In the genomic region with DNA sequence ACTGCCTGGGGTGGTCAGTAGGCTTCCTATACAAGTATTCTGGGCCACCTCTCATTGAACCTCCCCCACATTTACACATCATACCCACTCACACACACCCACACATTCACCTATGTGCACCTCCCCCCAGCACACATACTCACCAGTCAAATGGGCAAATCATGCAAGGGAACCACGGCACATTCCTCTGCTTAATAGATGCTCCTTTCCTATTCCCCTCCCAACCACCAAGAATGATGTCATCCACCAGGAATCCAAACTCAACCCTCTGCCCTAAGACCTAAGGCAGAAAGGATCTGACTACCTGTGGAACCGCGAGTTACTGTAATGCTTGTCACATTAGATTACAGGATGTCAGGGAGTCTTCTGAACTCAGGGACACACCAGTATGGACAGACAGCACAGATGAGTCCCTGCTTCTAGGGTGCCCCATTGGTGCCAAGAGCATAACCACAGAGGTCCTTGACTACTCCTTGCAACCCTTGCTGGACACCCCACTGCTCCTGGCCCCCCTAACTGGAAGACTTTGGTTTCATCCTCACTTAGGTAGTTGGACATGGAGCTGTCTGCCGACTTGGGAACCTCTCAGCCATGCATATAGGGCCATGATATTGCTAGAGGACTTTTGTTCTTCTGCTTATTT, we compare ENCODE assay signal across 10 cellular contexts. TPM values are rescaled to one million over a fixed set of nuclear protein-coding genes. Genes with fewer than 3 reads are reported as not detected.
DNase-seq lines count a peak whose midpoint lies in the region; ATAC-seq and TF ChIP-seq lines count a peak whose summit lies in the region.
"Had no signal": no experiment of that assay in that cellular context is flagged by ENCODE, and none has a peak within 500 bp of the region (broad histone marks: within the 10 kb centered on the region; RNA-seq: fewer than 3 reads in every experiment).

No MANE protein-coding gene starts in this region.

- H3K4me3 ChIP-seq in HCT116 (replicated peaks in 1 of 2; ENCODE audit: low read depth in 1 of 2, low read length in 2 of 2): peak overlapping the region in 1 of 2 experiments; percentile 41; a peak in 2 of 4 replicates
- H3K4me3 ChIP-seq in SK-N-SH (ENCODE audit: low read depth in 2 of 2, low read length in 1 of 2): no peak overlapping the region
- no peak overlapping the region for H3K4me3 ChIP-seq in fibroblast of pulmonary artery (replicated peaks; ENCODE audit: low read depth, low read length)

- H2AFZ ChIP-seq in HCT116 (ENCODE audit: low read depth, low read length, poor library complexity, severe bottlenecking) (peak overlapping the region; percentile 46), SK-N-SH (ENCODE audit: low read depth) (no peak overlapping the region)

- no peaks in the 10 kb centered on the region for H3K9me3 ChIP-seq in HCT116 (ENCODE audit: control insufficient read depth in 1 of 2, insufficient read depth in 1 of 2, low read depth in 1 of 2, low read length in 2 of 2)
- no peaks in the 10 kb centered on the region for H3K9me3 ChIP-seq in SK-N-SH

- H3K9me2 ChIP-seq in HCT116 (ENCODE audit: insufficient read depth): no peaks in the 10 kb centered on the region
- H3K9me2 ChIP-seq in SK-N-SH: no peaks in the 10 kb centered on the region

- peak; percentile 71 for DNase-seq in HCT116 (ENCODE audit: low read depth, low spot score)
- DNase-seq in SK-N-SH: no peak
- peak; percentile 55 for DNase-seq in fibroblast of pulmonary artery (ENCODE audit: low read depth)
- DNase-seq in renal cortical epithelial cell (ENCODE audit: low read depth): peak; percentile 98
- no peak for DNase-seq in RKO (ENCODE audit: low spot score)
- DNase-seq in NCI-H1092 treated with DMSO at 0.1 percent for 48 hours (lab: John Stamatoyannopoulos, UW): no peak
- DNase-seq: activated T-cell treated with anti-CD3 and anti-CD28 coated beads for 4 hours, DMS153, GOT3 had no signal

- BruUV-seq in HCT116 (replicated peaks; lab: Mats Ljungman, UMichigan): no TSS peak

- TF ChIP-seq EP300 in SK-N-SH (IDR thresholded peaks at IDR 0.05; ENCODE audit: borderline replicate concordance in 1 of 2, low read depth in 1 of 2, low read length in 1 of 2): no peak

- no peak for TF ChIP-seq CTCF in HCT116 (IDR thresholded peaks at IDR 0.05 in 2 of 3, conservative IDR thresholded peaks at IDR 0.05 in 1 of 3; ENCODE audit: borderline replicate concordance in 1 of 3, insufficient read depth in 1 of 3, low read depth in 2 of 3, low read length in 2 of 3)
- no peak for TF ChIP-seq CTCF in SK-N-SH (IDR thresholded peaks at IDR 0.05)
- TF ChIP-seq CTCF in fibroblast of pulmonary artery (IDR thresholded peaks at IDR 0.05; ENCODE audit: low read length, missing control alignments): no peak

- no peaks in the 10 kb centered on the region for H3K27me3 ChIP-seq in HCT116 (ENCODE audit: insufficient read depth, low read length)
- H3K27me3 ChIP-seq in SK-N-SH (ENCODE audit: insufficient read depth): no peaks in the 10 kb centered on the region

- H3K4me2 ChIP-seq in HCT116 (ENCODE audit: low read length): peak overlapping the region; percentile 76
- H3K4me2 ChIP-seq in SK-N-SH: no peak overlapping the region

- WGBS in SK-N-SH (ENCODE audit: low lambda C conversion rate): 36% methylated on average over 4 of the region's 4 CpGs

- H3K79me2 ChIP-seq in HCT116 (ENCODE audit: insufficient read depth, low read length) (no peaks in the 10 kb centered on the region), SK-N-SH (ENCODE audit: insufficient read depth) (no peaks in the 10 kb centered on the region)

- H3K9ac ChIP-seq in HCT116 (ENCODE audit: low read length) (0 out of 2 replicates have a peak overlapping the region, but pooled peaks have one; percentile 23), SK-N-SH (no peak overlapping the region)

- H3F3A ChIP-seq in SK-N-SH (replicated peaks; ENCODE audit: insufficient read depth): peaks cover 7% of the 10 kb centered on the region

- RAD21 ChIA-PET in HCT116 (lab: Charles Lee; ENCODE audit: low non-redundant PET in 1 of 2, low total read pairs in 2 of 2, uncharacterized antibody in 2 of 2, unreplicated experiment in 2 of 2): no interaction called here

- intact Hi-C loops in HCT116 (cut with micrococcal nuclease): no loop called here

- H4K20me1 ChIP-seq in HCT116 (ENCODE audit: insufficient read depth) (no peaks in the 10 kb centered on the region), SK-N-SH (ENCODE audit: insufficient read depth) (no peaks in the 10 kb centered on the region)

- TF ChIP-seq RAD21 in HCT116 (IDR thresholded peaks at IDR 0.05; ENCODE audit: low read depth) (no peak), SK-N-SH (IDR thresholded peaks at IDR 0.05; ENCODE audit: low read length) (no peak)

- POLR2A ChIA-PET in HCT116 (lab: Charles Lee) (no interaction called here), SK-N-SH (lab: Yijun Ruan, JAX) (no interaction called here)

- no peaks in the 10 kb centered on the region for H3K36me3 ChIP-seq in HCT116 (ENCODE audit: control insufficient read depth in 1 of 2, insufficient read depth in 2 of 2, low read length in 2 of 2)
- H3K36me3 ChIP-seq in SK-N-SH (replicated peaks in 1 of 2; ENCODE audit: control insufficient read depth in 1 of 2, insufficient read depth in 2 of 2, low read length in 1 of 2): no peaks in the 10 kb centered on the region

- no peak for TF ChIP-seq POLR2A in HCT116 (IDR thresholded peaks at IDR 0.05; ENCODE audit: borderline replicate concordance, extremely low read depth, insufficient read depth, insufficient read length)

- ATAC-seq in HCT116: peak; percentile 85
- ATAC-seq in HG02884 (IDR thresholded peaks at IDR 0.05; ENCODE audit: unreplicated experiment): no peak

- CTCF ChIA-PET in HCT116 (lab: Charles Lee) (no interaction called here), SK-N-SH (lab: Yijun Ruan, JAX) (no interaction called here)

- peak overlapping the region; percentile 39 for H3K27ac ChIP-seq in HCT116 (ENCODE audit: low read depth, low read length)
- no peak overlapping the region for H3K27ac ChIP-seq in SK-N-SH (ENCODE audit: low read depth in 2 of 2, low read length in 1 of 2)

- H3K4me1 ChIP-seq in HCT116 (ENCODE audit: control insufficient read depth in 1 of 2, insufficient read depth in 2 of 2, low read length in 2 of 2): peaks cover 38 to 71% of the 10 kb centered on the region in 2 experiments
- H3K4me1 ChIP-seq in SK-N-SH (ENCODE audit: control insufficient read depth in 1 of 2, insufficient read depth in 2 of 2, low read depth in 1 of 2, low read length in 1 of 2): peaks cover 0 to 8% of the 10 kb centered on the region in 2 experiments; a peak in 2 of 4 replicates

TF ChIP-seq in HCT116, 20 proteins besides CTCF, POLR2A, EP300 and RAD21 (continues in another document):
- TF ChIP-seq EZH2phosphoT487 (IDR thresholded peaks at IDR 0.05; ENCODE audit: borderline replicate concordance) (no peak), EZH2 (IDR thresholded peaks at IDR 0.05) (no peak), FOSL1 (IDR thresholded peaks at IDR 0.05; ENCODE audit: low read depth) (peak; percentile 62), CBX3 (IDR thresholded peaks at IDR 0.05; ENCODE audit: low read depth) (peak; percentile 54; the same call in 1 of the 2 replicates), TCF7L2 (IDR thresholded peaks at IDR 0.05; ENCODE audit: borderline replicate concordance, extremely low read depth, insufficient read depth, insufficient read length) (no peak), EGR1 (IDR thresholded peaks at IDR 0.05; ENCODE audit: low read depth) (peak; percentile 76), POLR2AphosphoS5 (IDR thresholded peaks at IDR 0.05; ENCODE audit: low read depth, low read length) (peak; percentile 25; the same call in 1 of the 2 replicates)
- TF ChIP-seq, protein P1, sequence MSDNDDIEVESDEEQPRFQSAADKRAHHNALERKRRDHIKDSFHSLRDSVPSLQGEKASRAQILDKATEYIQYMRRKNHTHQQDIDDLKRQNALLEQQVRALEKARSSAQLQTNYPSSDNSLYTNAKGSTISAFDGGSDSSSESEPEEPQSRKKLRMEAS (IDR thresholded peaks at IDR 0.05): no peak

TF ChIP-seq in SK-N-SH, 30 proteins besides CTCF, POLR2A, EP300 and RAD21:
- TF ChIP-seq EZH2phosphoT487 (IDR thresholded peaks at IDR 0.05; ENCODE audit: borderline replicate concordance, low read depth) (no peak), NFIC (IDR thresholded peaks at IDR 0.05; ENCODE audit: borderline replicate concordance) (no peak), FOSL2 (IDR thresholded peaks at IDR 0.05; ENCODE audit: borderline replicate concordance, low read depth) (peak; percentile 34; the same call in 1 of the 2 replicates), ZBTB33 (IDR thresholded peaks at IDR 0.05; ENCODE audit: borderline replicate concordance, low read depth) (no peak), TCF12 (IDR thresholded peaks at IDR 0.05) (no peak), NRF1 (IDR thresholded peaks at IDR 0.05; ENCODE audit: low read depth, low read length) (no peak), JUND (IDR thresholded peaks at IDR 0.05) (0 out of 2 replicates have a peak, but pooled peaks have one; percentile 22), YY1 (IDR thresholded peaks at IDR 0.05; ENCODE audit: low read depth) (no peak)

RNA-seq across cellular contexts. Expression of gene CAB39, which starts 21.5 kb away (rescaled TPM):
- total RNA-seq in HCT116 (2021; ENCODE audit: unreplicated experiment): 63.6 TPM
- polyA plus RNA-seq in HCT116 (2012): 25.9 and 37.3 TPM in 2 replicates
- polyA plus RNA-seq in SK-N-SH (2012; rRNA removed): 15.7 and 18.7 TPM in 2 replicates
- 24.9 and 27.9 TPM in 2 replicates for polyA plus RNA-seq in SK-N-SH (2012; cell fraction: cytosol; rRNA removed)
- polyA plus RNA-seq in SK-N-SH (2012; cell fraction: nucleus; rRNA removed): 15.2 and 23.1 TPM in 2 replicates
- 148 and 169 TPM in 2 replicates for total RNA-seq in renal cortical epithelial cell

Comparison
In these comparisons a context has a peak if more than half of its experiments do, and no peak if none do; other contexts are left out.
1. DNase-seq: peak in HCT116 (single experiment), fibroblast of pulmonary artery (single experiment) and renal cortical epithelial cell (single experiment); none in SK-N-SH (single experiment), RKO (single experiment) and NCI-H1092 treated with DMSO at 0.1 percent for 48 hours (single experiment).
2. Of the 11 proteins assayed by ChIP-seq in both SK-N-SH and HCT116: peak only in SK-N-SH: none; only in HCT116: POLR2AphosphoS5; in both: JUND; in neither: 9.